ENCODE assay signal across 2 cellular contexts in genomic region chr20:33319986-33320385, GRCh38.
TF ChIP-seq lines count a peak whose summit lies in the region.

No MANE protein-coding gene starts in this region.

TF ChIP-seq in K562, 482 proteins besides CTCF, POLR2A, EP300 and RAD21:
- TF ChIP-seq NKRF (IDR thresholded peaks at IDR 0.05; ENCODE audit: borderline replicate concordance) (no peak), SMAD2 (IDR thresholded peaks at IDR 0.05; ENCODE audit: low read depth, low read length) (no peak), RAD51 (IDR thresholded peaks at IDR 0.05; ENCODE audit: borderline replicate concordance, low read depth) (no peak), EZH2 (IDR thresholded peaks at IDR 0.05; ENCODE audit: borderline replicate concordance, low read depth, low read length) (no peak), CC2D1A (IDR thresholded peaks at IDR 0.05) (no peak), U2AF1 (optimal IDR thresholded peaks at IDR 0.05; ENCODE audit: low read depth, low read length) (no peak), ZFP1 (CRISPR knock-in tag; IDR thresholded peaks at IDR 0.05) (no peak), RBM17 (IDR thresholded peaks at IDR 0.05; ENCODE audit: borderline replicate concordance, low read depth, low read length) (no peak), ZSCAN29 (IDR thresholded peaks at IDR 0.05) (no peak), POLR2H (tag; IDR thresholded peaks at IDR 0.05; ENCODE audit: low read depth) (no peak)

TF ChIP-seq in GM23338, 12 proteins besides CTCF, POLR2A, EP300 and RAD21:
- TF ChIP-seq, protein P1, sequence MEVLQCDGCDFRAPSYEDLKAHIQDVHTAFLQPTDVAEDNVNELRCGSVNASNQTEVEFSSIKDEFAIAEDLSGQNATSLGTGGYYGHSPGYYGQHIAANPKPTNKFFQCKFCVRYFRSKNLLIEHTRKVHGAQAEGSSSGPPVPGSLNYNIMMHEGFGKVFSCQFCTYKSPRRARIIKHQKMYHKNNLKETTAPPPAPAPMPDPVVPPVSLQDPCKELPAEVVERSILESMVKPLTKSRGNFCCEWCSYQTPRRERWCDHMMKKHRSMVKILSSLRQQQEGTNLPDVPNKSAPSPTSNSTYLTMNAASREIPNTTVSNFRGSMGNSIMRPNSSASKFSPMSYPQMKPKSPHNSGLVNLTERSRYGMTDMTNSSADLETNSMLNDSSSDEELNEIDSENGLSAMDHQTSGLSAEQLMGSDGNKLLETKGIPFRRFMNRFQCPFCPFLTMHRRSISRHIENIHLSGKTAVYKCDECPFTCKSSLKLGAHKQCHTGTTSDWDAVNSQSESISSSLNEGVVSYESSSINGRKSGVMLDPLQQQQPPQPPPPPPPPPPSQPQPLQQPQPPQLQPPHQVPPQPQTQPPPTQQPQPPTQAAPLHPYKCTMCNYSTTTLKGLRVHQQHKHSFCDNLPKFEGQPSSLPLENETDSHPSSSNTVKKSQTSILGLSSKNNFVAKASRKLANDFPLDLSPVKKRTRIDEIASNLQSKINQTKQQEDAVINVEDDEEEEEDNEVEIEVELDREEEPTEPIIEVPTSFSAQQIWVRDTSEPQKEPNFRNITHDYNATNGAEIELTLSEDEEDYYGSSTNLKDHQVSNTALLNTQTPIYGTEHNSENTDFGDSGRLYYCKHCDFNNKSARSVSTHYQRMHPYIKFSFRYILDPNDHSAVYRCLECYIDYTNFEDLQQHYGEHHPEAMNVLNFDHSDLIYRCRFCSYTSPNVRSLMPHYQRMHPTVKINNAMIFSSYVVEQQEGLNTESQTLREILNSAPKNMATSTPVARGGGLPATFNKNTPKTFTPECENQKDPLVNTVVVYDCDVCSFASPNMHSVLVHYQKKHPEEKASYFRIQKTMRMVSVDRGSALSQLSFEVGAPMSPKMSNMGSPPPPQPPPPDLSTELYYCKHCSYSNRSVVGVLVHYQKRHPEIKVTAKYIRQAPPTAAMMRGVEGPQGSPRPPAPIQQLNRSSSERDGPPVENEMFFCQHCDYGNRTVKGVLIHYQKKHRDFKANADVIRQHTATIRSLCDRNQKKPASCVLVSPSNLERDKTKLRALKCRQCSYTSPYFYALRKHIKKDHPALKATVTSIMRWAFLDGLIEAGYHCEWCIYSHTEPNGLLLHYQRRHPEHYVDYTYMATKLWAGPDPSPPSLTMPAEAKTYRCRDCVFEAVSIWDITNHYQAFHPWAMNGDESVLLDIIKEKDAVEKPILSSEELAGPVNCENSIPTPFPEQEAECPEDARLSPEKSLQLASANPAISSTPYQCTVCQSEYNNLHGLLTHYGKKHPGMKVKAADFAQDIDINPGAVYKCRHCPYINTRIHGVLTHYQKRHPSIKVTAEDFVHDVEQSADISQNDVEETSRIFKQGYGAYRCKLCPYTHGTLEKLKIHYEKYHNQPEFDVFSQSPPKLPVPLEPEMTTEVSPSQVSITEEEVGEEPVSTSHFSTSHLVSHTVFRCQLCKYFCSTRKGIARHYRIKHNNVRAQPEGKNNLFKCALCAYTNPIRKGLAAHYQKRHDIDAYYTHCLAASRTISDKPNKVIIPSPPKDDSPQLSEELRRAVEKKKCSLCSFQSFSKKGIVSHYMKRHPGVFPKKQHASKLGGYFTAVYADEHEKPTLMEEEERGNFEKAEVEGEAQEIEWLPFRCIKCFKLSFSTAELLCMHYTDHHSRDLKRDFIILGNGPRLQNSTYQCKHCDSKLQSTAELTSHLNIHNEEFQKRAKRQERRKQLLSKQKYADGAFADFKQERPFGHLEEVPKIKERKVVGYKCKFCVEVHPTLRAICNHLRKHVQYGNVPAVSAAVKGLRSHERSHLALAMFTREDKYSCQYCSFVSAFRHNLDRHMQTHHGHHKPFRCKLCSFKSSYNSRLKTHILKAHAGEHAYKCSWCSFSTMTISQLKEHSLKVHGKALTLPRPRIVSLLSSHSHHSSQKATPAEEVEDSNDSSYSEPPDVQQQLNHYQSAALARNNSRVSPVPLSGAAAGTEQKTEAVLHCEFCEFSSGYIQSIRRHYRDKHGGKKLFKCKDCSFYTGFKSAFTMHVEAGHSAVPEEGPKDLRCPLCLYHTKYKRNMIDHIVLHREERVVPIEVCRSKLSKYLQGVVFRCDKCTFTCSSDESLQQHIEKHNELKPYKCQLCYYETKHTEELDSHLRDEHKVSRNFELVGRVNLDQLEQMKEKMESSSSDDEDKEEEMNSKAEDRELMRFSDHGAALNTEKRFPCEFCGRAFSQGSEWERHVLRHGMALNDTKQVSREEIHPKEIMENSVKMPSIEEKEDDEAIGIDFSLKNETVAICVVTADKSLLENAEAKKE (CRISPR knock-in tag; IDR thresholded peaks at IDR 0.05): no peak
- TF ChIP-seq REST (IDR thresholded peaks at IDR 0.05; ENCODE audit: unreplicated experiment) (no peak), EZH2 (IDR thresholded peaks at IDR 0.05; ENCODE audit: low read depth, unreplicated experiment) (no peak), NANOG (IDR thresholded peaks at IDR 0.05; ENCODE audit: borderline replicate concordance) (no peak), POLR2AphosphoS5 (IDR thresholded peaks at IDR 0.05; ENCODE audit: low read depth) (no peak), JUNB (IDR thresholded peaks at IDR 0.05; ENCODE audit: unreplicated experiment) (no peak), ZNF331 (CRISPR knock-in tag; IDR thresholded peaks at IDR 0.05; ENCODE audit: low read depth) (no peak), EZH2phosphoT487 (IDR thresholded peaks at IDR 0.05; ENCODE audit: unreplicated experiment) (no peak), ETS1 (IDR thresholded peaks at IDR 0.05) (no peak), CREB1 (CRISPR knock-in tag; IDR thresholded peaks at IDR 0.05; ENCODE audit: low read depth) (no peak), STAT1 (IDR thresholded peaks at IDR 0.05; ENCODE audit: unreplicated experiment) (no peak), ZNF114 (CRISPR knock-in tag; IDR thresholded peaks at IDR 0.05) (no peak)
TF ChIP-seq in GM23338: peak in this region for 0.
